Comparison of ENCODE assay signal across 12 cellular contexts in the genomic region with DNA sequence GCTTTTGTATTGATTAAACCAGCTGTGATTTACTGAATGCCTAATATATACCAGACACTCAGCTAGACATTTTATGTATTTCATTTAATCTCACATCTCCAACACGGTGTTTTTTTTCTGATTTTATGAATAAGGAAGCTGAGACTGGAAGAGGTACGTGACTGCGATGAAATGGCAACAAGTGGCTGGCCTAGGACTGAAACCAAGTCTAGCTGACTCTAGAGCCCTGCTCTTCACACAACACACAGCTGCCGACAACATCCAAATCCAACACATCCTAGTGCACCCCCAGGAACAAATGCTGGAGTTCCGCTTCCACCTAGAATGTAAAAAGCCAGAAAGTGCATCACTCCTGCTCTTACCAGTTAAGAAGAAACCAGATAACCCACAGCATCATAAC.
"Had no signal": no experiment of that assay in that cellular context is flagged by ENCODE, and none has a peak within 500 bp of the region (broad histone marks: within the 10 kb centered on the region; RNA-seq: fewer than 3 reads in every experiment).

No MANE protein-coding gene starts in this region.

- H3K4me3 Mint-ChIP-seq: naive B cell had no signal

- H3K27ac ChIP-seq: brain microvascular endothelial cell, lower lobe of right lung, neutrophil, right atrium auricular region, stomach, thyroid gland had no signal

- H3K9me3 Mint-ChIP-seq: naive B cell had no signal

- H3K9me3 ChIP-seq: lower lobe of right lung, neutrophil, right atrium auricular region, stomach, thyroid gland had no signal

- DNase-seq: brain microvascular endothelial cell, left cardiac atrium, lower lobe of right lung, midbrain, naive B cell, posterior cingulate gyrus, stomach, T-helper 9 cell, thyroid gland had no signal

- ATAC-seq: esophagus mucosa, left cardiac atrium, lower lobe of right lung had no signal

- H3K27me3 Mint-ChIP-seq: naive B cell had no signal
